ENCODE assay signal across 8 cellular contexts in genomic region chr1:36223373-36223995, GRCh38. TPM values are rescaled to one million over a fixed set of nuclear protein-coding genes. Genes with fewer than 3 reads are reported as not detected.
A peak's percentile ranks its signal among the peaks of the same experiment; 100 is the strongest.
DNase-seq lines count a peak whose midpoint lies in the region; ATAC-seq and TF ChIP-seq lines count a peak whose summit lies in the region.

No MANE protein-coding gene starts in this region.

- no peaks in the 10 kb centered on the region for H3K9me3 ChIP-seq in CD4-positive, alpha-beta memory T cell (ENCODE audit: control insufficient read depth in 1 of 2, low read length in 2 of 2)
- no peaks in the 10 kb centered on the region for H3K9me3 ChIP-seq in SJSA1 (replicated peaks)
- H3K9me3 ChIP-seq in liver (ENCODE audit: control insufficient read depth in 4 of 4, low read length in 3 of 4) = no peaks in the 10 kb centered on the region

- intact Hi-C loops in CD4-positive, alpha-beta memory T cell (cut with micrococcal nuclease) = loop anchor here (5.0 kb wide), 1 partner anchor 1469 kb away; the partner anchor contains the start of gene CDCA8

- H3K27me3 Mint-ChIP-seq in CD4-positive, alpha-beta memory T cell = no peaks in the 10 kb centered on the region
- H3K27me3 Mint-ChIP-seq in stimulated activated naive B cell treated with anti-CD40 and anti-IgM and Interleukin-4, amounts not matched to agents 10 μg/mL and 1 μg/mL and 100 μg/mL, for 72 hours = no peaks in the 10 kb centered on the region

- 3% methylated on average over 16 of the region's 16 CpGs for WGBS in liver

- TF ChIP-seq CTCF in liver (IDR thresholded peaks at IDR 0.05; ENCODE audit: low read depth, low read length, missing input control) = no peak

- peak overlapping the region; percentile 98 for H3K27ac ChIP-seq in CD4-positive, alpha-beta memory T cell (ENCODE audit: low read depth, low read length)
- peak overlapping the region; percentile 69 for H3K27ac ChIP-seq in SJSA1
- peak overlapping the region; percentile 99 for H3K27ac ChIP-seq in caudate nucleus (ENCODE audit: low read depth, low read length)
- peak overlapping the region; percentile 92 to 93 for H3K27ac ChIP-seq in liver (ENCODE audit: low read depth in 1 of 2, low read length in 2 of 2)

- peak overlapping the region; percentile 95 to 99 (median 98) for H3K4me3 Mint-ChIP-seq in CD4-positive, alpha-beta memory T cell
- peak overlapping the region; percentile 90 to 96 for H3K4me3 Mint-ChIP-seq in stimulated activated naive B cell treated with anti-CD40 and anti-IgM and Interleukin-4, amounts not matched to agents 10 μg/mL and 1 μg/mL and 100 μg/mL, for 72 hours

- peak overlapping the region; percentile 97 to 100 (median 100) for H3K27ac Mint-ChIP-seq in CD4-positive, alpha-beta memory T cell
- peak overlapping the region; percentile 100 for H3K27ac Mint-ChIP-seq in stimulated activated naive B cell treated with anti-CD40 and anti-IgM and Interleukin-4, amounts not matched to agents 10 μg/mL and 1 μg/mL and 100 μg/mL, for 72 hours

- peaks cover 0 to 2% (median 0%) of the 10 kb centered on the region in 8 donors for H3K9me3 Mint-ChIP-seq in CD4-positive, alpha-beta memory T cell
- H3K9me3 Mint-ChIP-seq in stimulated activated naive B cell treated with anti-CD40 and anti-IgM and Interleukin-4, amounts not matched to agents 10 μg/mL and 1 μg/mL and 100 μg/mL, for 72 hours = no peaks in the 10 kb centered on the region

- POLR2A ChIA-PET in CD4-positive, alpha-beta memory T cell (lab: Charles Lee; ENCODE audit: partially characterized antibody) = interaction anchor here (0.8 to 4.2 kb wide), 27 partner anchors 11 to 454 kb away, joined by 3 to 83 read pairs (median 6); partner anchors contain the start of genes ADPRS, AGO3, CLSPN and LSM10

- TF ChIP-seq RAD21 in liver (IDR thresholded peaks at IDR 0.05) = no peak

- peaks cover 4% of the 10 kb centered on the region for H3K36me3 ChIP-seq in CD4-positive, alpha-beta memory T cell (ENCODE audit: insufficient read depth, low read length)
- H3K36me3 ChIP-seq in SJSA1 (peaks cover 34% of the 10 kb centered on the region), liver (ENCODE audit: control insufficient read depth in 4 of 4, insufficient read depth in 3 of 4, low read depth in 1 of 4, low read length in 3 of 4) (peaks cover 0 to 1% (median under 1%) of the 10 kb centered on the region in 4 donors)

- peak in 2 of 5 donors; percentile 73 to 81 for DNase-seq in CD4-positive, alpha-beta memory T cell
- DNase-seq in SJSA1 (ENCODE audit: low read depth in 1 of 2, low spot score in 2 of 2) (no peak), caudate nucleus (lab: John Stamatoyannopoulos, UW) (peak in 4 of 61 donors; percentile 32 to 54 (median 46)), iPS-NIHi11 (ENCODE audit: low spot score) (no peak)
- peak; percentile 43 for DNase-seq in stimulated activated naive B cell treated with anti-CD40 and anti-IgM and Interleukin-4, amounts not matched to agents 10 μg/mL and 1 μg/mL and 100 μg/mL, for 72 hours

- peaks cover 19 to 46% (median 26%) of the 10 kb centered on the region in 4 donors for H3K4me1 Mint-ChIP-seq in CD4-positive, alpha-beta memory T cell
- H3K4me1 Mint-ChIP-seq in stimulated activated naive B cell treated with anti-CD40 and anti-IgM and Interleukin-4, amounts not matched to agents 10 μg/mL and 1 μg/mL and 100 μg/mL, for 72 hours = peaks cover 13 to 28% of the 10 kb centered on the region in 2 donors

- ATAC-seq in GM18909 (IDR thresholded peaks at IDR 0.05; ENCODE audit: poor library complexity, unreplicated experiment) = peak; percentile 13
- peak; percentile 18 for ATAC-seq in HG03135 (IDR thresholded peaks at IDR 0.05; ENCODE audit: unreplicated experiment)
- peak; percentile 50 to 54 for ATAC-seq in stimulated activated naive B cell treated with anti-CD40 and anti-IgM and Interleukin-4, amounts not matched to agents 10 μg/mL and 1 μg/mL and 100 μg/mL, for 72 hours (replicated peaks)

- peak overlapping the region; percentile 86 to 97 for H3K9ac ChIP-seq in liver (ENCODE audit: low read depth in 1 of 2, low read length in 2 of 2)

- peaks cover 45% of the 10 kb centered on the region for H3K4me1 ChIP-seq in CD4-positive, alpha-beta memory T cell (ENCODE audit: insufficient read depth, low read length)
- H3K4me1 ChIP-seq in SJSA1 (replicated peaks) (peaks cover 3% of the 10 kb centered on the region), liver (ENCODE audit: control insufficient read depth in 4 of 4, insufficient read depth in 4 of 4, low read length in 3 of 4) (peaks cover 0 to 30% (median 22%) of the 10 kb centered on the region in 4 donors)

- H3K36me3 Mint-ChIP-seq in CD4-positive, alpha-beta memory T cell = peaks cover 9 to 32% of the 10 kb centered on the region in 2 donors
- H3K36me3 Mint-ChIP-seq in stimulated activated naive B cell treated with anti-CD40 and anti-IgM and Interleukin-4, amounts not matched to agents 10 μg/mL and 1 μg/mL and 100 μg/mL, for 72 hours = peaks cover 24 to 29% of the 10 kb centered on the region in 2 donors

- CTCF ChIA-PET in CD4-positive, alpha-beta memory T cell (lab: Charles Lee; ENCODE audit: partially characterized antibody) = interaction anchor here (0.5 to 5.6 kb wide), 10 partner anchors 11 to 77 kb away, joined by 3 to 43 read pairs (median 3); partner anchors contain the start of gene TRAPPC3

- no peaks in the 10 kb centered on the region for H3K27me3 ChIP-seq in CD4-positive, alpha-beta memory T cell (ENCODE audit: insufficient read depth, low read length)
- H3K27me3 ChIP-seq in SJSA1 (replicated peaks) (no peaks in the 10 kb centered on the region), liver (ENCODE audit: control insufficient read depth in 4 of 4, insufficient read depth in 4 of 4, low read length in 3 of 4) (no peaks in the 10 kb centered on the region)

- peak overlapping the region; percentile 57 to 97 for H3K4me3 ChIP-seq in CD4-positive, alpha-beta memory T cell (ENCODE audit: low read length in 2 of 2)
- peak overlapping the region; percentile 66 for H3K4me3 ChIP-seq in SJSA1
- H3K4me3 ChIP-seq in liver (ENCODE audit: low read depth in 1 of 3, low read length in 3 of 3) = peak overlapping the region; percentile 58 to 86 (median 74)

TF ChIP-seq in liver, 16 proteins besides CTCF, POLR2A, EP300 and RAD21:
- TF ChIP-seq REST (IDR thresholded peaks at IDR 0.05) (no peak), HNF4G (IDR thresholded peaks at IDR 0.05) (no peak), EGR1 (IDR thresholded peaks at IDR 0.05; ENCODE audit: low read depth in 2 of 2) (no peak), FOXA2 (IDR thresholded peaks at IDR 0.05) (no peak), HNF4A (conservative IDR thresholded peaks at IDR 0.05) (no peak), TAF1 (conservative IDR thresholded peaks at IDR 0.05) (no peak)

RNA-seq across cellular contexts. Expression of gene THRAP3, which starts 0.8 kb away (rescaled TPM):
- 100 to 1,000 TPM; 127 to 130 TPM for total RNA-seq in CD4-positive, alpha-beta memory T cell
- 10 to 100 TPM; 58.5 to 98.6 TPM for polyA plus RNA-seq in CD4-positive, alpha-beta memory T cell
- total RNA-seq in SJSA1 (2014; rRNA removed; shearing (Covaris generic)) = 61.6 and 66.1 TPM in 2 replicates
- total RNA-seq in liver = 10 to 100 TPM; 48.9 to 55.1 TPM
- 10 to 100 TPM; 21.3 to 42.8 TPM for polyA plus RNA-seq in liver
